Comparison of ENCODE assay signal across 10 cellular contexts in genomic region chr13:99331881-99332293, GRCh38. TPM values are rescaled to one million over a fixed set of nuclear protein-coding genes. Genes with fewer than 3 reads are reported as not detected.
DNase-seq lines count a peak whose midpoint lies in the region; ATAC-seq, FAIRE-seq and TF ChIP-seq lines count a peak whose summit lies in the region.
"Had no signal": no experiment of that assay in that cellular context is flagged by ENCODE, and none has a peak within 500 bp of the region (broad histone marks: within the 10 kb centered on the region; RNA-seq: fewer than 3 reads in every experiment).

No MANE protein-coding gene starts in this region.

- peak; percentile 39 to 52; a peak in 2 of 4 replicates for TF ChIP-seq EP300 in GM12878 (IDR thresholded peaks at IDR 0.05; ENCODE audit: borderline replicate concordance in 1 of 2, control insufficient read depth in 1 of 2, low read depth in 2 of 2, low read length in 2 of 2)

- peak; percentile 69 for ATAC-seq in GM18861 (IDR thresholded peaks at IDR 0.05; ENCODE audit: unreplicated experiment)
- peak; percentile 86 for ATAC-seq in GM21528 (IDR thresholded peaks at IDR 0.05; ENCODE audit: low FRiP score, unreplicated experiment)
- peak; percentile 85 for ATAC-seq in HG03432 (IDR thresholded peaks at IDR 0.05; ENCODE audit: unreplicated experiment)
- peak; percentile 89 for ATAC-seq in GM12878
- no peak for ATAC-seq in heart left ventricle

- H3K27me3 Mint-ChIP-seq in activated CD4-positive, alpha-beta T cell treated with anti-CD3 and anti-CD28 coated beads, Interleukin-2, amount 10 ng/mL, durations not matched to agents 24 days and 14 days = no peaks in the 10 kb centered on the region
- H3K27me3 Mint-ChIP-seq: IgD-negative memory B cell had no signal

- peaks cover 3% of the 10 kb centered on the region for H3K79me2 ChIP-seq in GM12878 (ENCODE audit: control insufficient read depth, insufficient read depth, low read length)

- H2AFZ ChIP-seq in GM12878 (ENCODE audit: control insufficient read depth, low read depth, low read length) = no peak overlapping the region

- WGBS in GM12878 (ENCODE audit: insufficient coverage, insufficient replicate concordance, low lambda C conversion rate, missing lambda C conversion rate) = 24% methylated on average over 5 of the region's 5 CpGs
- WGBS in heart left ventricle, 4 donors = 88 to 96% (median 93%) methylated on average over 5 of the region's 5 CpGs

- H4K20me1 ChIP-seq in GM12878 (ENCODE audit: control insufficient read depth, insufficient read depth) = no peaks in the 10 kb centered on the region

- no peak overlapping the region for H3K4me3 Mint-ChIP-seq in activated CD4-positive, alpha-beta T cell treated with anti-CD3 and anti-CD28 coated beads, Interleukin-2, amount 10 ng/mL, durations not matched to agents 24 days and 14 days

- no peak for TF ChIP-seq POLR2A in GM12878 (IDR thresholded peaks at IDR 0.05; ENCODE audit: low read depth, low read length)
- TF ChIP-seq POLR2A in heart left ventricle (IDR thresholded peaks at IDR 0.05) = no peak

- TF ChIP-seq CTCF in GM12878 (IDR thresholded peaks at IDR 0.05 in 2 of 3, conservative IDR thresholded peaks at IDR 0.05 in 1 of 3; ENCODE audit: control insufficient read depth in 2 of 3, extremely low read depth in 1 of 3, insufficient read depth in 1 of 3, low read depth in 3 of 3, low read length in 3 of 3) (no peak), heart left ventricle (IDR thresholded peaks at IDR 0.05) (no peak)

- peaks cover 8% of the 10 kb centered on the region for H3K9me3 Mint-ChIP-seq in activated CD4-positive, alpha-beta T cell treated with anti-CD3 and anti-CD28 coated beads, Interleukin-2, amount 10 ng/mL, durations not matched to agents 24 days and 14 days
- H3K9me3 Mint-ChIP-seq: IgD-negative memory B cell had no signal

- H3K4me1 Mint-ChIP-seq in activated CD4-positive, alpha-beta T cell treated with anti-CD3 and anti-CD28 coated beads, Interleukin-2, amount 10 ng/mL, durations not matched to agents 24 days and 14 days = peaks cover 31% of the 10 kb centered on the region

- H3K27ac ChIP-seq in GM12878 (ENCODE audit: control insufficient read depth, insufficient read depth) = peak overlapping the region; percentile 66; the same call in 1 of the 2 replicates
- no peak overlapping the region for H3K27ac ChIP-seq in heart left ventricle

- no TSS peak for BruUV-seq in GM12878 (replicated peaks; lab: Mats Ljungman, UMichigan)

- H3K9ac ChIP-seq in GM12878 (ENCODE audit: control insufficient read depth, insufficient read depth, low read length) = no peak overlapping the region

- no peaks in the 10 kb centered on the region for H3K27me3 ChIP-seq in GM12878 (replicated peaks in 1 of 2; ENCODE audit: control insufficient read depth in 2 of 2, insufficient read depth in 2 of 2, low read length in 1 of 2)
- no peaks in the 10 kb centered on the region for H3K27me3 ChIP-seq in heart left ventricle

- H3K9me3 ChIP-seq in GM12878 (replicated peaks; ENCODE audit: control insufficient read depth, insufficient read depth, low read length) = no peaks in the 10 kb centered on the region; the same call in 1 of the 3 replicates
- no peaks in the 10 kb centered on the region for H3K9me3 ChIP-seq in heart left ventricle

- in situ Hi-C loops in GM12878 (cut with MboI) = no loop called here

- TF ChIP-seq RAD21 in GM12878 (IDR thresholded peaks at IDR 0.05; ENCODE audit: insufficient read depth, low read depth, low read length) = no peak

- H3K27ac Mint-ChIP-seq in activated CD4-positive, alpha-beta T cell treated with anti-CD3 and anti-CD28 coated beads, Interleukin-2, amount 10 ng/mL, durations not matched to agents 24 days and 14 days = no peak overlapping the region
- H3K27ac Mint-ChIP-seq: IgD-negative memory B cell had no signal

- RAD21 ChIA-PET in GM12878 (lab: Charles Lee; ENCODE audit: unreplicated experiment) = interaction anchor here (1.0 to 8.6 kb wide), 3 partner anchors 24 to 35 kb away, joined by 3 to 126 read pairs (median 4); partner anchors contain the start of gene GPR183

- H3K36me3 ChIP-seq in GM12878 (ENCODE audit: control insufficient read depth in 2 of 2, insufficient read depth in 2 of 2, low read length in 1 of 2) (no peaks in the 10 kb centered on the region; a peak in 2 of 4 replicates), heart left ventricle (peaks cover 0 to 42% (median 9%) of the 10 kb centered on the region in 9 donors)

- FAIRE-seq in GM12878 (lab: Jason Lieb, UNC) = peak; percentile 78

- H3K36me3 Mint-ChIP-seq in activated CD4-positive, alpha-beta T cell treated with anti-CD3 and anti-CD28 coated beads, Interleukin-2, amount 10 ng/mL, durations not matched to agents 24 days and 14 days (ENCODE audit: low read depth) = peaks cover 55% of the 10 kb centered on the region

- POLR2A ChIA-PET in GM12878 (lab: Charles Lee) = interaction anchor here (1.8 kb wide), 1 partner anchor 21 kb away, joined by 4 read pairs; no protein-coding TSS in a partner anchor

- H3K4me2 ChIP-seq in GM12878 (ENCODE audit: control insufficient read depth, insufficient read depth) = peak overlapping the region; percentile 74

- intact Hi-C loops in GM12878 (cut with micrococcal nuclease; ENCODE audit: unreplicated experiment) = no loop called here
- intact Hi-C loops in activated CD4-positive, alpha-beta T cell treated with anti-CD3 and anti-CD28 coated beads, Interleukin-2, amount 10 ng/mL, durations not matched to agents 24 days and 14 days (cut with micrococcal nuclease) = loop anchor here (1.0 kb wide), 2 partner anchors 10 to 19 kb away; no protein-coding TSS in a partner anchor
- intact Hi-C loops in heart left ventricle (cut with DNase I) = no loop called here

- no peak overlapping the region for H3K4me3 ChIP-seq in GM12878
- no peak overlapping the region for H3K4me3 ChIP-seq in heart left ventricle

- CTCF ChIA-PET in GM12878 (lab: Yijun Ruan, JAX) = interaction anchor here (0.6 to 2.4 kb wide), 5 partner anchors 20 to 829 kb away, joined by 3 to 6 read pairs (median 4); no protein-coding TSS in a partner anchor

- SMC1A ChIA-PET in GM12878 (lab: Charles Lee; ENCODE audit: uncharacterized antibody, unreplicated experiment) = interaction anchor here (1.1 to 8.6 kb wide), 12 partner anchors 8 to 62 kb away, joined by 3 to 118 read pairs (median 10); partner anchors contain the start of gene GPR183

- peaks cover 21% of the 10 kb centered on the region for H3K4me1 ChIP-seq in GM12878 (ENCODE audit: control insufficient read depth, insufficient read depth, low read length)
- peaks cover 0 to 8% (median 0%) of the 10 kb centered on the region in 12 donors for H3K4me1 ChIP-seq in heart left ventricle

- DNase-seq in GM12878 (ENCODE audit: low read depth, low spot score) (peak; percentile 79), SHP77 (lab: John Stamatoyannopoulos, UW) (no peak), AML-193 (lab: John Stamatoyannopoulos, UW) (no peak), heart left ventricle (no peak)
- no peak for DNase-seq in activated CD4-positive, alpha-beta T cell treated with anti-CD3 and anti-CD28 coated beads, Interleukin-2, amount 10 ng/mL, durations not matched to agents 24 days and 14 days
- DNase-seq: activated effector memory CD4-positive, alpha-beta T cell treated with anti-CD3 and anti-CD28 coated beads, Interleukin-2, amount 50 U/mL, for 16 hours had no signal

TF ChIP-seq in GM12878, 131 proteins besides CTCF, POLR2A, EP300 and RAD21 (continues in another document):
- TF ChIP-seq HSF1 (IDR thresholded peaks at IDR 0.05; ENCODE audit: low read depth, low read length) = no peak
- no peak for TF ChIP-seq RFX5 (IDR thresholded peaks at IDR 0.05; ENCODE audit: low read depth, low read length)
- no peak for TF ChIP-seq PML (IDR thresholded peaks at IDR 0.05; ENCODE audit: low read length)
- TF ChIP-seq CBFB (IDR thresholded peaks at IDR 0.05; ENCODE audit: low read depth) = peak; percentile 67; the same call in 1 of the 2 replicates
- no peak for TF ChIP-seq GABPA (IDR thresholded peaks at IDR 0.05; ENCODE audit: low read depth)
- peak; percentile 75 for TF ChIP-seq MTA2 (IDR thresholded peaks at IDR 0.05; ENCODE audit: low read depth)
- peak; percentile 76; the same call in 1 of the 2 replicates for TF ChIP-seq ZBED1 (IDR thresholded peaks at IDR 0.05; ENCODE audit: borderline replicate concordance)
- TF ChIP-seq NR2C1 (IDR thresholded peaks at IDR 0.05) = no peak

RNA-seq across cellular contexts. Expression of gene GPR183, which starts 24.7 kb away (rescaled TPM):
- total RNA-seq in GM12878 (2013; cell fraction: nucleolus; rRNA removed) = 568 and 600 TPM in 2 replicates
- total RNA-seq in GM12878 (2014; rRNA removed) = 200 and 238 TPM in 2 replicates
- 224 and 226 TPM in 2 replicates for total RNA-seq in GM12878 (2014; rRNA removed; fragmentation: Illumina TruSeq; extraction: Trizol)
- 138 TPM in 2 replicates for total RNA-seq in GM12878 (2021)
- polyA plus RNA-seq in GM12878 (2011; ENCODE audit: low read depth) = 73.1 TPM
- 275 and 360 TPM in 2 replicates for polyA plus RNA-seq in GM12878 (2011; rRNA removed)
- polyA plus RNA-seq in GM12878 (2011; cell fraction: cytosol; rRNA removed) = 142 and 158 TPM in 2 replicates
- polyA plus RNA-seq in GM12878 (2011; cell fraction: nucleus; rRNA removed) = 78.0 and 100 TPM in 2 replicates
- polyA plus RNA-seq in GM12878 (2012) = 60.7 and 150 TPM in 2 replicates
- 283 and 347 TPM in 2 replicates for polyA plus RNA-seq in GM12878 (2014; fragmentation: Illumina TruSeq; extraction: Trizol)
- polyA plus RNA-seq in GM12878 (2014; fragmentation: Nextera tagmentation; extraction: Ambion mirVana) = 100 to 1,000 TPM; 333 to 669 TPM
- 112 and 134 TPM in 2 replicates for polyA plus RNA-seq in GM12878 (2014; rRNA removed)
- polyA plus RNA-seq in GM12878 (2016; fragmentation: Nextera tagmentation; extraction: Ambion mirVana) = 100 to 1,000 TPM; 209 to 225 TPM
- 163 and 244 TPM in 2 replicates for polyA minus RNA-seq in GM12878 (2011; rRNA and poly(A)+ RNA removed)
- polyA minus RNA-seq in GM12878 (2011; cell fraction: cytosol; rRNA and poly(A)+ RNA removed) = 51.7 and 55.7 TPM in 2 replicates
- polyA minus RNA-seq in GM12878 (2011; cell fraction: nucleus; rRNA and poly(A)+ RNA removed) = 52.0 and 53.2 TPM in 2 replicates
- total RNA-seq in activated CD4-positive, alpha-beta T cell treated with anti-CD3 and anti-CD28 coated beads, Interleukin-2, amount 10 ng/mL, durations not matched to agents 24 days and 14 days = 36.8 and 37.1 TPM in 2 replicates
- total RNA-seq in heart left ventricle = 1 to 10 TPM in 7 of 9 donors, under 1 TPM in 2; 0.69 to 7.6 (median 1.5) TPM
- polyA plus RNA-seq in heart left ventricle = 1 to 10 TPM in 1 of 2 donors, under 1 TPM in 1; 0.72 to 2.7 TPM

Comparison
In these comparisons a context has a peak if more than half of its experiments do, and no peak if none do; other contexts are left out.
1. ATAC-seq: peak in GM18861 (single experiment), GM21528 (single experiment), HG03432 (single experiment) and GM12878 (single experiment); none in heart left ventricle (0 of 4).